ENCODE assay signal across 9 cellular contexts in the genomic region with DNA sequence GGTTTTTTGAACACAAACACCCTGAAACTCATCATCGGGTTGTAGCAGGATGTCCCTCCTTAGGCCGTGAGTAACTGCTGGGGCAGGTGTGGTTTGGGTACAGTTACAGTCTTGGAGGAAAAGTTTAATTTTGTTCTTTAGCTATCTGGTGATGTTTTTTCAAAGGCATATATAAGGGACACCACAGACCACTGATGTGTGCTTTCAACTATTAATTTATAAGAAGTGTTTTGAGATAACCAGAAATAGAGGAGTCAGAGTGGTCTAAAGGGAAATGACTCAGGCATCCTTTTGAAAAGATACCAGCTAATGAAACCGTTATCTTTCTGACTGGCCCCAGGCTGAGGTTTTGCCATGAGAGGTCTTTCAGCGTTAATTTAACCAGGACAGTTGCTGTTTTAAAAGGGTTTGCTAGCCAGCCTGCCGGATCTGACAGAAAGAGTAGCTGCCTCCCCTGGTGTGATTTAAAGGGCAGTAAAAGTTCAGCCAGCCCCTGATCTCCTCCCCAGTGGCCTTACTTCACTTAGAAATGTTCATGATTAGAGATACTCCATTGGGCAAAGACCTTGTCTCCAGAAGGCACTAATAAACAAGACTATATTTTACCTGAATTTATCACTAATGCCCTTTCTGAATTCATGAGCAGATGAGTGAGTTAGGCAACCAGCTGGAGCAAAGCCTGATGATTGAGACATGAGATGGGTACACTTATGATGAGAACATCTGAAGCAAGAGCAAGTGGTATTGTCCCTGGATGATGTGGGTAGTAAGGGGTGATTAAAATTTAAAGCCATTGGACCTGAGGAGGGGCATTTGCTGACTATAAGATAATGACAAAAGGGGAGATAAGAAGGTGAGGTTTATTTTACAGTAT.
DNase-seq lines count a peak whose midpoint lies in the region; ATAC-seq and TF ChIP-seq lines count a peak whose summit lies in the region.
"Had no signal": no experiment of that assay in that cellular context is flagged by ENCODE, and none has a peak within 500 bp of the region (broad histone marks: within the 10 kb centered on the region; RNA-seq: fewer than 3 reads in every experiment).

No MANE protein-coding gene starts in this region.

- no peak for TF ChIP-seq CTCF in nephron (IDR thresholded peaks at IDR 0.05; ENCODE audit: unreplicated experiment in 3 of 3)

- ATAC-seq in GM18868 (IDR thresholded peaks at IDR 0.05; ENCODE audit: unreplicated experiment), result peak; percentile 69
- ATAC-seq in HG03103 (IDR thresholded peaks at IDR 0.05; ENCODE audit: low read depth, unreplicated experiment), result peak; percentile 59
- ATAC-seq in activated T-helper 17 cell treated with anti-CD3 and anti-CD28 coated beads, Interleukin-2, amount 50 U/mL, for 72 hours (replicated peaks), result peak; percentile 93
- ATAC-seq in GM21529 (IDR thresholded peaks at IDR 0.05; ENCODE audit: unreplicated experiment), result no peak

- H3K4me3 Mint-ChIP-seq in activated T-helper 17 cell treated with anti-CD3 and anti-CD28 coated beads, Interleukin-2, amount 50 U/mL, for 72 hours, result peak overlapping the region; percentile 49
- no peak overlapping the region for H3K4me3 Mint-ChIP-seq in nephron
- H3K4me3 Mint-ChIP-seq: memory B cell had no signal

- peak overlapping the region; percentile 80 for H3K27ac Mint-ChIP-seq in activated T-helper 17 cell treated with anti-CD3 and anti-CD28 coated beads, Interleukin-2, amount 50 U/mL, for 72 hours
- peak overlapping the region; percentile 10 to 26 (median 19) for H3K27ac Mint-ChIP-seq in nephron
- H3K27ac Mint-ChIP-seq: memory B cell had no signal

- DNase-seq in cortex of kidney (lab: John Stamatoyannopoulos, UW), result no peak
- no peak for DNase-seq in NCI-H1417 (lab: John Stamatoyannopoulos, UW)
- no peak for DNase-seq in NCI-H2029 (lab: John Stamatoyannopoulos, UW)

- peaks cover 20% of the 10 kb centered on the region for H3K4me1 Mint-ChIP-seq in activated T-helper 17 cell treated with anti-CD3 and anti-CD28 coated beads, Interleukin-2, amount 50 U/mL, for 72 hours
- H3K4me1 Mint-ChIP-seq in nephron, result peaks cover 52% of the 10 kb centered on the region
- H3K4me1 Mint-ChIP-seq: memory B cell had no signal

- peaks cover 4% of the 10 kb centered on the region for H3K9me3 Mint-ChIP-seq in activated T-helper 17 cell treated with anti-CD3 and anti-CD28 coated beads, Interleukin-2, amount 50 U/mL, for 72 hours
- peaks cover 2% of the 10 kb centered on the region for H3K9me3 Mint-ChIP-seq in nephron
- H3K9me3 Mint-ChIP-seq: memory B cell had no signal

- no peaks in the 10 kb centered on the region for H3K36me3 Mint-ChIP-seq in activated T-helper 17 cell treated with anti-CD3 and anti-CD28 coated beads, Interleukin-2, amount 50 U/mL, for 72 hours (ENCODE audit: low read depth)
- H3K36me3 Mint-ChIP-seq in nephron (ENCODE audit: low read depth), result peaks cover 5% of the 10 kb centered on the region
- H3K36me3 Mint-ChIP-seq: memory B cell had no signal

- no peaks in the 10 kb centered on the region for H3K27me3 Mint-ChIP-seq in activated T-helper 17 cell treated with anti-CD3 and anti-CD28 coated beads, Interleukin-2, amount 50 U/mL, for 72 hours
- peaks cover 4% of the 10 kb centered on the region for H3K27me3 Mint-ChIP-seq in nephron (ENCODE audit: low read depth)
- H3K27me3 Mint-ChIP-seq: memory B cell had no signal
